9 cellular contexts compared by ENCODE assay signal in genomic region chr19:5048727-5049553, GRCh38.
A peak's percentile ranks its signal among the peaks of the same experiment; 100 is the strongest.
DNase-seq lines count a peak whose midpoint lies in the region; ATAC-seq and TF ChIP-seq lines count a peak whose summit lies in the region.
"Had no signal": no experiment of that assay in that cellular context is flagged by ENCODE, and none has a peak within 500 bp of the region (broad histone marks: within the 10 kb centered on the region; RNA-seq: fewer than 3 reads in every experiment).

No MANE protein-coding gene starts in this region.

- no peaks in the 10 kb centered on the region for H3K9me3 ChIP-seq in HUES64 (ENCODE audit: insufficient read depth, low read depth, low read length)

- peak overlapping the region; percentile 18; the same call in 1 of the 2 replicates for H3K9ac ChIP-seq in HUES64 (ENCODE audit: low read depth, low read length)

- H3K27me3 ChIP-seq in HUES64 (ENCODE audit: insufficient read depth, low read length): no peaks in the 10 kb centered on the region

- no peak for TF ChIP-seq POLR2A in lower leg skin (IDR thresholded peaks at IDR 0.05)
- TF ChIP-seq POLR2A in erythroblast (IDR thresholded peaks at IDR 0.05; ENCODE audit: low read length): no peak

- H3K27ac ChIP-seq in HUES64 (ENCODE audit: low read depth, low read length): 0 out of 2 replicates have a peak overlapping the region, but pooled peaks have one; percentile 35

- H3K27me3 Mint-ChIP-seq in chondrocyte (ENCODE audit: low read depth): no peaks in the 10 kb centered on the region
- H3K27me3 Mint-ChIP-seq: CD8-positive, alpha-beta memory T cell had no signal

- H3K36me3 ChIP-seq in HUES64 (ENCODE audit: insufficient read depth, low read length): peaks cover 11% of the 10 kb centered on the region; the same call in 1 of the 2 replicates

- H3K4me3 Mint-ChIP-seq in chondrocyte (ENCODE audit: unreplicated experiment): peak overlapping the region; percentile 52
- H3K4me3 Mint-ChIP-seq: CD8-positive, alpha-beta memory T cell had no signal

- no peak for ATAC-seq in GM19035 (IDR thresholded peaks at IDR 0.05; ENCODE audit: unreplicated experiment)

- intact Hi-C loops in lower leg skin (cut with DNase I; ENCODE audit: low total_unique reads): loop anchor here (5.0 to 10.0 kb wide), 2 partner anchors 513 to 636 kb away; partner anchors contain the start of genes HSD11B1L and MICOS13

- DNase-seq in A172 (ENCODE audit: low spot score) (peak; percentile 89), chondrocyte (ENCODE audit: low spot score) (no peak), lower leg skin (ENCODE audit: low spot score in 2 of 2) (peak; percentile 55 to 92), erythroblast (lab: John Stamatoyannopoulos, UW) (no peak), DMS53 treated with DMSO at 0.1 percent for 48 hours (lab: John Stamatoyannopoulos, UW; ENCODE audit: unreplicated experiment) (no peak), SKM-1 (lab: John Stamatoyannopoulos, UW; ENCODE audit: unreplicated experiment) (no peak)

- 78% methylated on average over 36 of the region's 36 CpGs for WGBS in HUES64
- WGBS in lower leg skin, 2 donors: 33 to 39% methylated on average over 25 to 32 of the region's 36 CpGs

- H3K36me3 Mint-ChIP-seq in chondrocyte (ENCODE audit: low read depth): peaks cover 4% of the 10 kb centered on the region

- peaks cover 3% of the 10 kb centered on the region; the same call in 1 of the 2 replicates for H3K4me1 ChIP-seq in HUES64 (ENCODE audit: insufficient read depth, low read length)

- H3K9me3 Mint-ChIP-seq in chondrocyte (ENCODE audit: low read depth): no peaks in the 10 kb centered on the region
- H3K9me3 Mint-ChIP-seq: CD8-positive, alpha-beta memory T cell had no signal

- no peak overlapping the region for H3K4me3 ChIP-seq in HUES64 (ENCODE audit: low read length)
- no peak overlapping the region for H3K4me3 ChIP-seq in lower leg skin (ENCODE audit: low read depth, poor library complexity, severe bottlenecking)

- H3K4me1 Mint-ChIP-seq in chondrocyte (ENCODE audit: low read depth): peaks cover 57% of the 10 kb centered on the region

- H3K27ac Mint-ChIP-seq in chondrocyte (ENCODE audit: unreplicated experiment): peak overlapping the region; percentile 88

- TF ChIP-seq CTCF in chondrocyte (IDR thresholded peaks at IDR 0.05): no peak
- TF ChIP-seq CTCF in lower leg skin (IDR thresholded peaks at IDR 0.05): no peak

Comparison
In these comparisons a context has a peak if more than half of its experiments do, and no peak if none do; other contexts are left out.
1. DNase-seq: peak in A172 (single experiment) and lower leg skin (2 of 2); none in chondrocyte (single experiment), erythroblast (0 of 2), DMS53 treated with DMSO at 0.1 percent for 48 hours (single experiment) and SKM-1 (single experiment).